In the genomic region with DNA sequence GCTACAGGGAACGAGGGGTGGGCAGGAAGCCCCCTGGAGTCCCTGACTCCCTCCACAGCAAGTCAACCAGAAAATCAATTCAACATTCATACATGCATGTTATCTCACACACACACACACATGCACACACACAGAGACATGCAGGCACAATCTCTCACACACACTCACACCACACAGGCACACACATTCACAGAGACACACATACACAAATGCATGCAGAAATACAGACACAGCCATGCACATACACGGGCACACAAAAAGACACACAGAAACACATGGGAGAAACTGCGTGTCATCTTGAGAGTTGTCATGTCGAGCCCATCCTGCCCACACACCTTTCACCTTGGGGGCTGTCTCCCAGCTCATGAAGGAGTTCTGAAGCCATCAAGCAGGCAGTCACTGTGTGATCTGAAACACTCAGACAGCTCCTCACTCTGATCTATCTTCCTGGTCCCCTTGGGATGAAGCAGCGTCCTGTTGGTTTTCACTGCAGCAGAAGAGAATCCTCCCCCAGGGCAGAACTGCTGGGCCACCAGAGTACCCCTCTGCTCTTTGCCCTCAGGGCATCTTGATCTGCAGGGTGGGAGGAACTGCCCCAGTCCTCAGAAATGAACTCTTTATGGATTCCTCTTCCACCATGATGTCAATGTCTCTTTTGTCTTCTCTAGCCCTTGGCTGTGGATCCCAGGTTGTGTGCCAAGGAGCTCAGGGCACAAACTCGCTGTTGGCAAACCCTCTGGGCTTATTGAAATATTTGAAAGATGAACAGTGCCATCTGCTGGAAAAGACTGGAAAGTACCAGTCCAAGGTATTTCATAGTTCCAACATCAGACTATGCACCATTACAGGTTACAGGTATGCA, we compare ENCODE assay signal across 9 cellular contexts.
A peak's percentile ranks its signal among the peaks of the same experiment; 100 is the strongest.
DNase-seq lines count a peak whose midpoint lies in the region; ATAC-seq and TF ChIP-seq lines count a peak whose summit lies in the region.
"Had no signal": no experiment of that assay in that cellular context is flagged by ENCODE, and none has a peak within 500 bp of the region (broad histone marks: within the 10 kb centered on the region; RNA-seq: fewer than 3 reads in every experiment).

No MANE protein-coding gene starts in this region.

- no peak overlapping the region for H3K4me3 ChIP-seq in tibial artery
- H3K4me3 ChIP-seq: BLaER1 had no signal

- no peak overlapping the region for H3K27ac ChIP-seq in tibial artery
- H3K27ac ChIP-seq: BLaER1 had no signal

- no peaks in the 10 kb centered on the region for H3K36me3 ChIP-seq in tibial artery
- H3K36me3 ChIP-seq: BLaER1 had no signal

- ATAC-seq in HG02678 (IDR thresholded peaks at IDR 0.05; ENCODE audit: unreplicated experiment), result peak; percentile 71
- ATAC-seq in activated CD4-positive, CD25-positive, alpha-beta regulatory T cell treated with anti-CD3 and anti-CD28 coated beads, Interleukin-2, amount 50 U/mL, for 24 hours, result peak; percentile 62 to 73

- peak; percentile 57 to 74 for TF ChIP-seq CTCF in tibial artery (IDR thresholded peaks at IDR 0.05)

- H3K27me3 ChIP-seq in tibial artery, result peaks cover 0 to 63% of the 10 kb centered on the region in 2 donors

- H3K4me1 ChIP-seq in tibial artery, result peaks cover 0 to 12% (median 1%) of the 10 kb centered on the region in 4 donors
- H3K4me1 ChIP-seq: BLaER1 had no signal

- intact Hi-C loops in tibial artery (cut with DNase I; ENCODE audit: low total_unique reads), result loop anchor here (1.0 to 5.0 kb wide), 2 partner anchors 81 to 179 kb away; no protein-coding TSS in a partner anchor

- no peaks in the 10 kb centered on the region for H3K9me3 ChIP-seq in tibial artery
- H3K9me3 ChIP-seq: BLaER1 had no signal

- DNase-seq in NCI-H187 (lab: John Stamatoyannopoulos, UW) (peak; percentile 30 to 32), NCI-H187 treated with DMSO at 0.1 percent for 48 hours (lab: John Stamatoyannopoulos, UW) (no peak), NCI-H2171 treated with DMSO at 0.1 percent for 48 hours (lab: John Stamatoyannopoulos, UW) (peak; percentile 72), medulla oblongata (ENCODE audit: extremely low spot score) (peak; percentile 93), tibial artery (peak; percentile 37 to 63)
- peak; percentile 62 for DNase-seq in effector CD4-positive, alpha-beta T cell
